ENCODE assay signal across 8 cellular contexts in the genomic region with DNA sequence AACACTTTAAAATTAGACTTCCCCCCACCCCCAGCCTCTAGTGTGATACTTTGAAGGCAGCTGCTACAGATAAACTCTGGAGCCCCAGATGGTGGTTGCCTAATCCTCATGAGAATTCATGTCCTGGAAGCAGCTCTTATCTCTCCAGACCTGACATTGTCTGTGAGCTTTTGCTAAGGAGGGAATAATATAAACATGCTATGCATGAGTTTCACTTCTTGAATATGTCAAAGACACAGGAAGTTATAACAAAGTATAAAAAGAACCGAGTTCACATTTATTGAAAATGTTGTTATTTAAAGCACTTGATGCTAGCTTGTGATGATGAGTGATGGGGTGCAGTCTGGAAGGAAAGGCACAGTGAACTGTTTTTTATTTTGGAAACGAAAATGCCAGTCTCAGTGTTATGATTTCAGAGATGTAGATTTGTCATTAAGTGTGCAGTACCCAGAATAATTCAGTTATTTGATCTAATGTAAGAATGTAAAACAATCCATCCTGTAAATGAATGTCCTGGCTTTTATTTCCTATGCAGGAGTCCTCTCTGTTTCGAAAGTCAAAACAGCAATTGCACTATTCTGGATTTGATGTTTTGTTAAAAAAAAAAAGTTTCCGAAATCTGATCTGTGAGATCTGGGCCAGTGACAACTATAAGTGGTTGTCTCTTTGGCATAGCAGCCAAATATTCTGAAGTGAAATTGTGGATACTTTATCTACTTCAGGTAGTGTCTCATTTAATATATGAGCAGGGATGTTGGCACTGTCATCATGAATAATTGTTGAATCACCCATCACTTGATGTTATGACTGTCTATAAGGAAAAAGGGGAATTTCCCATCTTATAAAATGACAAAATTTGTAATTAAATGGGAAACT.
DNase-seq lines count a peak whose midpoint lies in the region; ATAC-seq and FAIRE-seq lines count a peak whose summit lies in the region.

No MANE protein-coding gene starts in this region.

- POLR2A ChIA-PET in activated CD4-positive, alpha-beta T cell treated with anti-CD3 and anti-CD28 coated beads for 36 hours (lab: Charles Lee): interaction anchor here (0.6 kb wide), 1 partner anchor 67 kb away, joined by 4 read pairs; no protein-coding TSS in a partner anchor

- ATAC-seq in activated CD4-positive, alpha-beta T cell treated with anti-CD3 and anti-CD28 coated beads for 36 hours: peak; percentile 79
- peak; percentile 53 for ATAC-seq in HG03103 (IDR thresholded peaks at IDR 0.05; ENCODE audit: low read depth, unreplicated experiment)

- intact Hi-C loops in activated CD4-positive, alpha-beta T cell treated with anti-CD3 and anti-CD28 coated beads for 36 hours (cut with DNase I, micrococcal nuclease): no loop called here

- peak overlapping the region; percentile 84 for H3K27ac Mint-ChIP-seq in activated CD4-positive, alpha-beta T cell treated with anti-CD3 and anti-CD28 coated beads for 36 hours

- DNase-seq in activated CD4-positive, alpha-beta T cell treated with anti-CD3 and anti-CD28 coated beads for 36 hours: no peak
- DNase-seq in activated CD4-positive, alpha-beta T cell treated with anti-CD3 and anti-CD28 coated beads, Interleukin-2, amount 50 U/mL, for 4 hours: no peak
- DNase-seq in RCC 7860 (ENCODE audit: low spot score): peak; percentile 45
- DNase-seq in glomerular endothelial cell (ENCODE audit: extremely low read depth, low read depth, low spot score): peak; percentile 10
- no peak for DNase-seq in mesenteric fat pad (ENCODE audit: low spot score)
- DNase-seq in activated CD4-positive, CD25-positive, alpha-beta regulatory T cell treated with anti-CD3 and anti-CD28 coated beads, Interleukin-2, amount 50 U/mL, for 72 hours: no peak
- no peak for DNase-seq in hypothalamus (lab: John Stamatoyannopoulos, UW)

- H3K36me3 Mint-ChIP-seq in activated CD4-positive, alpha-beta T cell treated with anti-CD3 and anti-CD28 coated beads for 36 hours (ENCODE audit: low read depth): peaks cover 25% of the 10 kb centered on the region

- CTCF ChIA-PET in activated CD4-positive, alpha-beta T cell treated with anti-CD3 and anti-CD28 coated beads for 36 hours (lab: Charles Lee): interaction anchor here (0.6 to 1.0 kb wide), 3 partner anchors 51 to 233 kb away, joined by 3 to 4 read pairs (median 3); no protein-coding TSS in a partner anchor

- peaks cover 68% of the 10 kb centered on the region for H3K4me1 Mint-ChIP-seq in activated CD4-positive, alpha-beta T cell treated with anti-CD3 and anti-CD28 coated beads for 36 hours

- no peaks in the 10 kb centered on the region for H3K9me3 Mint-ChIP-seq in activated CD4-positive, alpha-beta T cell treated with anti-CD3 and anti-CD28 coated beads for 36 hours (ENCODE audit: low read depth)

- peak; percentile 69 for FAIRE-seq in RCC 7860 (lab: Jason Lieb, UNC)

- H3K4me3 Mint-ChIP-seq in activated CD4-positive, alpha-beta T cell treated with anti-CD3 and anti-CD28 coated beads for 36 hours: peak overlapping the region; percentile 42

- no peaks in the 10 kb centered on the region for H3K27me3 Mint-ChIP-seq in activated CD4-positive, alpha-beta T cell treated with anti-CD3 and anti-CD28 coated beads for 36 hours

Comparison
In these comparisons a context has a peak if more than half of its experiments do, and no peak if none do; other contexts are left out.
1. DNase-seq: peak in RCC 7860 (single experiment) and glomerular endothelial cell (single experiment); none in activated CD4-positive, alpha-beta T cell treated with anti-CD3 and anti-CD28 coated beads for 36 hours (single experiment), activated CD4-positive, alpha-beta T cell treated with anti-CD3 and anti-CD28 coated beads, Interleukin-2, amount 50 U/mL, for 4 hours (0 of 2), mesenteric fat pad (single experiment), activated CD4-positive, CD25-positive, alpha-beta regulatory T cell treated with anti-CD3 and anti-CD28 coated beads, Interleukin-2, amount 50 U/mL, for 72 hours (single experiment) and hypothalamus (0 of 51).